In the genomic region with DNA sequence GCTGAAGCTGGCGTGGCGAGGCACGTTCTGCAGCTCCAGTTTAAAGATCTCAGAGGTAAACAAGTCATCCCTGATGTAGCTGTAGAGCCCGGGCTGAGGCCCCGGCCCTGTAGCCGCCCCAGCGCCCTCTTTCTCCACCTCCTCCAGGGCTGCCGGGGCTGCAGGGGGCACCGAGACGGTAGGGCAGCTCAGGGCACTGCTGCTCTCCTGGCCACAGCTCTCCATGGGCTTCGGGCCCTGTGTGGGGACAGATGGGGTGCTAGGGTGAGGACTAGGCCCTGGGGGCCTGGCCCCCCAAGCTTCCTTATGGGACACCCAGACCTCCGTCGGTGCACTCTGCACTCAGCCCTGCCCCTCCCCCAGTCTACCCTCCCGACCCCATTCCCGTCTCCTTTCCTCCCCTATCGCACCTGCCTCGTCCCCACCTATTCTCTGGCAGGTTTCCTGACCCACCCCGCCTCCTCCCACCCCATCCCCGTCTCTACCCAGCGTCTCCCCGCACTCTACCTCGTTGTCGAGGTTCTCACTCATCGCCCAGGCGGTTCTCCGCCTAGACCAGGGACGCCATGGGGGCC, we compare ENCODE assay signal across 8 cellular contexts. TPM values are rescaled to one million over a fixed set of nuclear protein-coding genes. Genes with fewer than 3 reads are reported as not detected.
DNase-seq lines count a peak whose midpoint lies in the region; ATAC-seq and TF ChIP-seq lines count a peak whose summit lies in the region.

No MANE protein-coding gene starts in this region.

- no peak for TF ChIP-seq CTCF in stomach (IDR thresholded peaks at IDR 0.05)

- intact Hi-C loops in stomach (cut with DNase I; ENCODE audit: low total_unique reads) = no loop called here

- H3K4me3 Mint-ChIP-seq in activated naive CD8-positive, alpha-beta T cell treated with anti-CD3 and anti-CD28 coated beads, Interleukin-2, amount 10 ng/mL, durations not matched to agents 7 days and 5 days = peak overlapping the region; percentile 97

- H3K27me3 Mint-ChIP-seq in activated naive CD8-positive, alpha-beta T cell treated with anti-CD3 and anti-CD28 coated beads, Interleukin-2, amount 10 ng/mL, durations not matched to agents 7 days and 5 days = no peaks in the 10 kb centered on the region

- POLR2A ChIA-PET in activated naive CD8-positive, alpha-beta T cell treated with anti-CD3 and anti-CD28 coated beads, Interleukin-2, amount 10 ng/mL, durations not matched to agents 7 days and 5 days (lab: Charles Lee) = interaction anchor here (0.6 to 2.7 kb wide), 13 partner anchors 9 to 392 kb away, joined by 3 to 24 read pairs (median 5); partner anchors contain the start of genes TANGO2 and ZDHHC8

- H3K4me1 ChIP-seq in HUES48 (ENCODE audit: control insufficient read depth, insufficient read depth, low read length) = 0 out of 2 replicates have a peak, but pooled peaks cover 7% of the 10 kb centered on the region
- peaks cover 6% of the 10 kb centered on the region for H3K4me1 ChIP-seq in iPS-18a (ENCODE audit: control insufficient read depth, low read depth, low read length)
- H3K4me1 ChIP-seq in stomach = peaks cover 27 to 73% (median 69%) of the 10 kb centered on the region in 4 donors

- no peaks in the 10 kb centered on the region for H3K9me3 Mint-ChIP-seq in activated naive CD8-positive, alpha-beta T cell treated with anti-CD3 and anti-CD28 coated beads, Interleukin-2, amount 10 ng/mL, durations not matched to agents 7 days and 5 days

- no peaks in the 10 kb centered on the region for H3K27me3 ChIP-seq in HUES48 (ENCODE audit: control insufficient read depth, insufficient read depth, low read length)
- H3K27me3 ChIP-seq in iPS-18a (ENCODE audit: control insufficient read depth, insufficient read depth, low read length) = no peaks in the 10 kb centered on the region
- no peaks in the 10 kb centered on the region for H3K27me3 ChIP-seq in stomach

- no peak for DNase-seq in activated naive CD8-positive, alpha-beta T cell treated with anti-CD3 and anti-CD28 coated beads, Interleukin-2, amount 10 ng/mL, durations not matched to agents 7 days and 5 days
- DNase-seq in stomach (no peak), NCI-H345 (lab: John Stamatoyannopoulos, UW) (no peak), GDM1 (lab: John Stamatoyannopoulos, UW) (no peak)
- DNase-seq in activated CD4-positive, alpha-beta T cell treated with anti-CD3 and anti-CD28 coated beads for 1 hour = no peak

- 2 to 4% (median 3%) methylated on average over 15 to 27 of the region's 27 CpGs for WGBS in stomach, 5 donors

- H3K27ac ChIP-seq in HUES48 (ENCODE audit: low read depth, low read length) = peak overlapping the region; percentile 87
- H3K27ac ChIP-seq in iPS-18a (ENCODE audit: low read length) = peak overlapping the region; percentile 15
- peak overlapping the region; percentile 83 to 94 (median 89) for H3K27ac ChIP-seq in stomach

- H3K36me3 Mint-ChIP-seq in activated naive CD8-positive, alpha-beta T cell treated with anti-CD3 and anti-CD28 coated beads, Interleukin-2, amount 10 ng/mL, durations not matched to agents 7 days and 5 days = peaks cover 20% of the 10 kb centered on the region

- peaks cover 27% of the 10 kb centered on the region for H3K4me1 Mint-ChIP-seq in activated naive CD8-positive, alpha-beta T cell treated with anti-CD3 and anti-CD28 coated beads, Interleukin-2, amount 10 ng/mL, durations not matched to agents 7 days and 5 days

- TF ChIP-seq EP300 in stomach (IDR thresholded peaks at IDR 0.05) = no peak

- peak overlapping the region; percentile 83 for H3K9ac ChIP-seq in HUES48 (ENCODE audit: low read depth, low read length)
- peak overlapping the region; percentile 83 for H3K9ac ChIP-seq in iPS-18a (ENCODE audit: low read length)

- no peaks in the 10 kb centered on the region for H3K9me3 ChIP-seq in HUES48 (ENCODE audit: control insufficient read depth, insufficient read depth, low read length)
- H3K9me3 ChIP-seq in iPS-18a (ENCODE audit: control insufficient read depth, low read depth, low read length) = no peaks in the 10 kb centered on the region
- H3K9me3 ChIP-seq in stomach = no peaks in the 10 kb centered on the region

- peak overlapping the region; percentile 98 for H3K27ac Mint-ChIP-seq in activated naive CD8-positive, alpha-beta T cell treated with anti-CD3 and anti-CD28 coated beads, Interleukin-2, amount 10 ng/mL, durations not matched to agents 7 days and 5 days

- no peak for ATAC-seq in activated naive CD8-positive, alpha-beta T cell treated with anti-CD3 and anti-CD28 coated beads, Interleukin-2, amount 10 ng/mL, durations not matched to agents 7 days and 5 days (ENCODE audit: low read depth)
- ATAC-seq in HG03439 (IDR thresholded peaks at IDR 0.05; ENCODE audit: unreplicated experiment) = no peak

- TF ChIP-seq POLR2A in stomach (IDR thresholded peaks at IDR 0.05) = no peak

- peaks cover 78% of the 10 kb centered on the region for H3K36me3 ChIP-seq in HUES48 (ENCODE audit: control insufficient read depth, insufficient read depth, low read length)
- H3K36me3 ChIP-seq in iPS-18a (ENCODE audit: control insufficient read depth, low read depth, low read length) = peaks cover 44% of the 10 kb centered on the region
- peaks cover 58 to 72% (median 70%) of the 10 kb centered on the region in 4 donors for H3K36me3 ChIP-seq in stomach

- H3K4me3 ChIP-seq in HUES48 (ENCODE audit: low read depth, low read length) = peak overlapping the region; percentile 98
- H3K4me3 ChIP-seq in iPS-18a (ENCODE audit: low read length) = peak overlapping the region; percentile 83
- H3K4me3 ChIP-seq in stomach = peak overlapping the region; percentile 63 to 99 (median 84)

RNA-seq across cellular contexts. Expression of gene RANBP1, which starts 0.6 kb away (rescaled TPM):
- total RNA-seq in activated naive CD8-positive, alpha-beta T cell treated with anti-CD3 and anti-CD28 coated beads, Interleukin-2, amount 10 ng/mL, durations not matched to agents 7 days and 5 days = 100 to 1,000 TPM; 190 to 203 TPM
- 100 to 1,000 TPM in 3 of 5 donors, 10 to 100 TPM in 2; 23.9 to 200 (median 127) TPM for total RNA-seq in stomach
- polyA plus RNA-seq in stomach = 10 to 100 TPM; 72.8 to 93.5 (median 90.3) TPM

RNA-seq across cellular contexts. Expression of gene TRMT2A, which starts 0.6 kb away (rescaled TPM):
- 100 to 1,000 TPM; 107 to 118 TPM for total RNA-seq in activated naive CD8-positive, alpha-beta T cell treated with anti-CD3 and anti-CD28 coated beads, Interleukin-2, amount 10 ng/mL, durations not matched to agents 7 days and 5 days
- 100 to 1,000 TPM in 1 of 5 donors, 10 to 100 TPM in 4; 30.5 to 143 (median 89.5) TPM for total RNA-seq in stomach
- 10 to 100 TPM; 17.9 to 70.3 (median 33.6) TPM for polyA plus RNA-seq in stomach

RNA-seq across cellular contexts. Expression of gene ZDHHC8, which starts 15.1 kb away (rescaled TPM):
- total RNA-seq in activated naive CD8-positive, alpha-beta T cell treated with anti-CD3 and anti-CD28 coated beads, Interleukin-2, amount 10 ng/mL, durations not matched to agents 7 days and 5 days = 10 to 100 TPM; 64.1 to 66.9 TPM
- total RNA-seq in stomach = 100 to 1,000 TPM in 1 of 5 donors, 10 to 100 TPM in 3, 1 to 10 TPM in 1; 4.2 to 228 (median 23.6) TPM
- polyA plus RNA-seq in stomach = 10 to 100 TPM in 1 of 3 donors, 1 to 10 TPM in 2; 3.2 to 22.8 (median 9.7) TPM

RNA-seq across cellular contexts. Expression of gene CCDC188, which starts 34.4 kb away (rescaled TPM):
- total RNA-seq in activated naive CD8-positive, alpha-beta T cell treated with anti-CD3 and anti-CD28 coated beads, Interleukin-2, amount 10 ng/mL, durations not matched to agents 7 days and 5 days = under 1 TPM in 1 of 2 experiments, not detected in 1; 0.51 TPM
- 10 to 100 TPM in 1 of 5 donors, 1 to 10 TPM in 1, under 1 TPM in 2, not detected in 1; 0.37 to 40.8 (median 2.1) TPM for total RNA-seq in stomach
- polyA plus RNA-seq in stomach = 1 to 10 TPM in 1 of 3 donors, under 1 TPM in 2; 0.10 to 2.7 (median 0.76) TPM

RNA-seq across cellular contexts. Expression of gene DGCR8, which starts 36.4 kb away (rescaled TPM):
- 10 to 100 TPM; 54.3 to 54.5 TPM for total RNA-seq in activated naive CD8-positive, alpha-beta T cell treated with anti-CD3 and anti-CD28 coated beads, Interleukin-2, amount 10 ng/mL, durations not matched to agents 7 days and 5 days
- 10 to 100 TPM; 25.1 to 55.4 (median 48.5) TPM for total RNA-seq in stomach
- polyA plus RNA-seq in stomach = 10 to 100 TPM in 1 of 3 donors, 1 to 10 TPM in 2; 7.8 to 13.8 (median 9.3) TPM

Comparison
In these comparisons a context has a peak if more than half of its experiments do, and no peak if none do; other contexts are left out.
1. H3K27ac ChIP-seq: peak in every context shown above with its lines; median percentile 89 in stomach; 87 in HUES48; 15 in iPS-18a.